ENCODE assay signal across 1 cellular context in the genomic region with DNA sequence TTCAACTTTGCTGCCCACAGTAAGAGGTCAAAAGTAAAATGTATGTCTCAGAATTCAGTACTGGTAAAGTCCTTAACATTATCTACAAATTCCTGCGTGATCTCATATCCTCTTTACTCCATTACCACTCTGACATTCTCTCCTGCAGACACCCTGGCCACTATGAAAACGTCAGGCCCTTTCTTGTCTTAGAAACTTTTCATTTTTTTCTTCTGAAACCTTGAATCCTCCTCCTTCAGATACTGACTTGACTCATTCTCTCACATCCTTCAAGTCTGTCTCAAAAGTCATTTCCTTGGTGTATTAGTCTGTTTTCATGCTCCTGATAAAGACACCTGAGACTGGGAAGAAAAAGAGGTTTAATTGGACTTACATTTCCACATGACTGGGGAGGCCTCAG.
TF ChIP-seq lines count a peak whose summit lies in the region.

No MANE protein-coding gene starts in this region.

TF ChIP-seq in GM12878, 131 proteins besides CTCF, POLR2A, EP300 and RAD21 (continued from another document):
- TF ChIP-seq, protein P1, sequence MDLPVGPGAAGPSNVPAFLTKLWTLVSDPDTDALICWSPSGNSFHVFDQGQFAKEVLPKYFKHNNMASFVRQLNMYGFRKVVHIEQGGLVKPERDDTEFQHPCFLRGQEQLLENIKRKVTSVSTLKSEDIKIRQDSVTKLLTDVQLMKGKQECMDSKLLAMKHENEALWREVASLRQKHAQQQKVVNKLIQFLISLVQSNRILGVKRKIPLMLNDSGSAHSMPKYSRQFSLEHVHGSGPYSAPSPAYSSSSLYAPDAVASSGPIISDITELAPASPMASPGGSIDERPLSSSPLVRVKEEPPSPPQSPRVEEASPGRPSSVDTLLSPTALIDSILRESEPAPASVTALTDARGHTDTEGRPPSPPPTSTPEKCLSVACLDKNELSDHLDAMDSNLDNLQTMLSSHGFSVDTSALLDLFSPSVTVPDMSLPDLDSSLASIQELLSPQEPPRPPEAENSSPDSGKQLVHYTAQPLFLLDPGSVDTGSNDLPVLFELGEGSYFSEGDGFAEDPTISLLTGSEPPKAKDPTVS (IDR thresholded peaks at IDR 0.05; ENCODE audit: low read depth, low read length), result no peak
